11 cellular contexts compared by ENCODE assay signal in the genomic region with DNA sequence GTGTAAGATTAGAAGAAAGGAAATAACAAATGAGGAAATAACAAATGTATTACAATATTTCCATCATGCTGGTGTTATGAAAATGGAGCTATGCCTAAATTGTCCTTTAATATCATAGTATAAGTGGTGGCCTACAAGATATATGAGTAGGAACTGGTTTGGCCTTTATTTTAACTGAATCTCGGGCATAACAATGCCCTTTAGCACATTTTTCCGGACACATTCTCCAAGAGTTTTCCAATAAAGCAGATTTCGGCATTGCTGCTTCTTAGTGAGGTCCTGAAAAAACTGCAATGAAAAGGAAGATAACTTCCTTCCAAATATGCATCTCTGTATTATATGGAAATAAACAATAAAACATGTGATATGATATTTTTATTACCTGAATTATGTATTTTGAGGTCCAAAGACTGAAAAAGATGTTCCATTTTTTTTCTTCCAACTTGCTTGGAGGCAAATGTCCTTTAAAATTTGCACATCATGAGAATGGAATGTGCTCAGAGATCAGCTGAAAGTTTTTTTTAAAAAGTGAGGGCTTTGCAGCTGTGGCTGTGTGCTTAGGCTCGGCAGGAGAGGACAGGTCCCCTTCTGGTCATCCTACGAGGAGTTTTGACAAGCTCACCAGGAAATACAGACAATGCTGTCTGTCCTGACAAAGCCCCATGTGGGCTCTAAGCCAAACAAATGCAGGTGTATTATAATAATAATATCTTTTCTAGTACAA.
A peak's percentile ranks its signal among the peaks of the same experiment; 100 is the strongest.
DNase-seq lines count a peak whose midpoint lies in the region; ATAC-seq, FAIRE-seq and TF ChIP-seq lines count a peak whose summit lies in the region.
"Had no signal": no experiment of that assay in that cellular context is flagged by ENCODE, and none has a peak within 500 bp of the region (broad histone marks: within the 10 kb centered on the region; RNA-seq: fewer than 3 reads in every experiment).

No MANE protein-coding gene starts in this region.

- H3K27me3 Mint-ChIP-seq in MCF 10A (ENCODE audit: insufficient read depth, unreplicated experiment): no peaks in the 10 kb centered on the region

- no peak overlapping the region for H3K4me3 Mint-ChIP-seq in MCF 10A (ENCODE audit: unreplicated experiment)
- H3K4me3 Mint-ChIP-seq: natural killer cell had no signal

- intact Hi-C loops in MCF 10A (cut with micrococcal nuclease) (loop anchor here (10.0 kb wide), 1 partner anchor 885 kb away; no protein-coding TSS in a partner anchor), right cardiac atrium (cut with DNase I) (loop anchor here in 1 of 4 donors (10.0 kb wide), 1 partner anchor 195 kb away; no protein-coding TSS in a partner anchor)

- BruUV-seq in MCF 10A (replicated peaks; lab: Mats Ljungman, UMichigan): no TSS peak

- peak; percentile 52 to 75 for ATAC-seq in right cardiac atrium
- ATAC-seq in HG03571 (IDR thresholded peaks at IDR 0.05; ENCODE audit: unreplicated experiment): no peak
- ATAC-seq: natural killer cell had no signal

- H3K27ac ChIP-seq in right cardiac atrium (ENCODE audit: low read length) (no peak overlapping the region), subcutaneous abdominal adipose tissue (ENCODE audit: low read depth, low read length) (peak overlapping the region; percentile 55)

- H3K36me3 ChIP-seq in subcutaneous abdominal adipose tissue (ENCODE audit: control insufficient read depth in 5 of 5, insufficient read depth in 5 of 5, low read length in 5 of 5): no peaks in the 10 kb centered on the region

- no peaks in the 10 kb centered on the region for H3K27me3 ChIP-seq in right cardiac atrium (ENCODE audit: control insufficient read depth, insufficient read depth)
- no peaks in the 10 kb centered on the region for H3K27me3 ChIP-seq in subcutaneous abdominal adipose tissue (ENCODE audit: control insufficient read depth in 5 of 5, insufficient read depth in 4 of 5, low read length in 5 of 5)

- H3K9me3 ChIP-seq in right cardiac atrium (ENCODE audit: control insufficient read depth, low read length) (no peaks in the 10 kb centered on the region), subcutaneous abdominal adipose tissue (ENCODE audit: control insufficient read depth in 5 of 5, low read length in 5 of 5) (no peaks in the 10 kb centered on the region)

- DNase-seq in H54 (ENCODE audit: insufficient read length, low spot score): peak; percentile 19
- peak; percentile 53 for DNase-seq in MCF 10A (ENCODE audit: unreplicated experiment)
- no peak for DNase-seq in right cardiac atrium
- DNase-seq in KG1 (lab: John Stamatoyannopoulos, UW): no peak
- DNase-seq in DMS 273 (lab: John Stamatoyannopoulos, UW; ENCODE audit: unreplicated experiment): no peak
- no peak for DNase-seq in NCI-H748 treated with DMSO at 0.1 percent for 48 hours (lab: John Stamatoyannopoulos, UW)
- DNase-seq: glutamatergic neuron, natural killer cell, NCI-H2081 treated with DMSO at 0.1 percent for 48 hours had no signal

- TF ChIP-seq POLR2A in H54 (IDR thresholded peaks at IDR 0.05; ENCODE audit: low read depth, low read length): no peak

- peaks cover 9% of the 10 kb centered on the region for H3K4me1 ChIP-seq in right cardiac atrium (ENCODE audit: control insufficient read depth, insufficient read depth, low read length)
- peaks cover 0 to 35% (median 30%) of the 10 kb centered on the region in 5 donors for H3K4me1 ChIP-seq in subcutaneous abdominal adipose tissue (ENCODE audit: control insufficient read depth in 5 of 5, insufficient read depth in 5 of 5, low read length in 5 of 5)

- CTCF ChIA-PET in MCF 10A (lab: Yijun Ruan, JAX): interaction anchor here (0.5 to 1.7 kb wide), 5 partner anchors 9 to 1548 kb away, joined by 3 to 4 read pairs (median 3); no protein-coding TSS in a partner anchor

- peaks cover 19% of the 10 kb centered on the region for H3K4me1 Mint-ChIP-seq in MCF 10A (ENCODE audit: insufficient read depth, unreplicated experiment)
- H3K4me1 Mint-ChIP-seq: natural killer cell had no signal

- H3K9me3 Mint-ChIP-seq in MCF 10A (ENCODE audit: unreplicated experiment): no peaks in the 10 kb centered on the region

- WGBS in right cardiac atrium: 45% methylated on average over 5 of the region's 5 CpGs

- peaks cover 6% of the 10 kb centered on the region for H3K36me3 Mint-ChIP-seq in MCF 10A (ENCODE audit: insufficient read depth, unreplicated experiment)
- H3K36me3 Mint-ChIP-seq: natural killer cell had no signal

- H3K27ac Mint-ChIP-seq in MCF 10A (ENCODE audit: low read depth, unreplicated experiment): peak overlapping the region; percentile 84
- H3K27ac Mint-ChIP-seq: natural killer cell had no signal

- TF ChIP-seq CTCF in MCF 10A (IDR thresholded peaks at IDR 0.05; ENCODE audit: unreplicated experiment): no peak

- no peak overlapping the region for H3K9ac ChIP-seq in subcutaneous abdominal adipose tissue (ENCODE audit: low read length in 5 of 5)

- H3K4me3 ChIP-seq in right cardiac atrium (ENCODE audit: low read length) (no peak overlapping the region), subcutaneous abdominal adipose tissue (ENCODE audit: low read depth in 1 of 5, low read length in 5 of 5) (no peak overlapping the region)

- POLR2A ChIA-PET in MCF 10A (lab: Yijun Ruan, JAX): interaction anchor here (0.5 to 3.0 kb wide), 7 partner anchors 135 to 802 kb away, joined by 3 to 12 read pairs (median 5); no protein-coding TSS in a partner anchor

- FAIRE-seq in H54 (lab: Jason Lieb, UNC): peak; percentile 92

Comparison
In these comparisons a context has a peak if more than half of its experiments do, and no peak if none do; other contexts are left out.
1. DNase-seq: peak in H54 (single experiment) and MCF 10A (single experiment); none in right cardiac atrium (0 of 3), KG1 (single experiment), DMS 273 (single experiment) and NCI-H748 treated with DMSO at 0.1 percent for 48 hours (single experiment).